In genomic region chr17:58232707-58233156, GRCh38 we compare ENCODE assay signal across 9 cellular contexts. TPM values are rescaled to one million over a fixed set of nuclear protein-coding genes. Genes with fewer than 3 reads are reported as not detected.
DNase-seq lines count a peak whose midpoint lies in the region; ATAC-seq and TF ChIP-seq lines count a peak whose summit lies in the region.
"Had no signal": no experiment of that assay in that cellular context is flagged by ENCODE, and none has a peak within 500 bp of the region (broad histone marks: within the 10 kb centered on the region; RNA-seq: fewer than 3 reads in every experiment).

No MANE protein-coding gene starts in this region.

- DNase-seq in GM03348 (ENCODE audit: low spot score) (peak; percentile 42), WERI-Rb-1 (peak; percentile 79), mesendoderm (peak; percentile 90), tibial artery (no peak), NCI-H1694 treated with DMSO at 0.1 percent for 48 hours (lab: John Stamatoyannopoulos, UW) (no peak), NCI-H526 treated with DMSO at 0.1 percent for 48 hours (lab: John Stamatoyannopoulos, UW) (no peak)

- H3K4me1 ChIP-seq in mesendoderm (ENCODE audit: control insufficient read depth, low read depth, low read length) (no peaks in the 10 kb centered on the region), tibial artery (no peaks in the 10 kb centered on the region)

- ATAC-seq in GM19397 (IDR thresholded peaks at IDR 0.05; ENCODE audit: unreplicated experiment): peak; percentile 82
- peak; percentile 74 for ATAC-seq in HG03354 (IDR thresholded peaks at IDR 0.05; ENCODE audit: poor library complexity, severe bottlenecking, unreplicated experiment)

- H3K4me3 ChIP-seq in WERI-Rb-1 (ENCODE audit: low read depth, low read length) (no peak overlapping the region), mesendoderm (ENCODE audit: low read length) (no peak overlapping the region), tibial artery (no peak overlapping the region)

- H3K27ac ChIP-seq in WERI-Rb-1 (no peak overlapping the region), mesendoderm (ENCODE audit: low read depth, low read length) (no peak overlapping the region), tibial artery (no peak overlapping the region)

- H3K4ac ChIP-seq in mesendoderm (ENCODE audit: low read depth, low read length): no peak overlapping the region

- H3K27me3 ChIP-seq in WERI-Rb-1 (ENCODE audit: insufficient read depth, low read depth, severe bottlenecking): no peaks in the 10 kb centered on the region
- no peaks in the 10 kb centered on the region for H3K27me3 ChIP-seq in mesendoderm (ENCODE audit: insufficient read depth, low read length, poor library complexity)
- H3K27me3 ChIP-seq in tibial artery: peaks cover 0 to 44% of the 10 kb centered on the region in 2 donors

- H4K8ac ChIP-seq in mesendoderm (ENCODE audit: low read depth, low read length): no peak overlapping the region

- H3K56ac ChIP-seq in mesendoderm (ENCODE audit: low read length): no peak overlapping the region

- H3K18ac ChIP-seq in mesendoderm (ENCODE audit: low read length): no peak overlapping the region

- H3K4me2 ChIP-seq in mesendoderm (ENCODE audit: low read length): no peak overlapping the region

- H3K9me3 ChIP-seq in WERI-Rb-1 (ENCODE audit: severe bottlenecking) (no peaks in the 10 kb centered on the region), tibial artery (no peaks in the 10 kb centered on the region)

- no peak overlapping the region for H4K5ac ChIP-seq in mesendoderm (ENCODE audit: low read length)

- intact Hi-C loops in tibial artery (cut with DNase I; ENCODE audit: low total_unique reads): no loop called here

- H3K79me2 ChIP-seq in mesendoderm (ENCODE audit: control insufficient read depth, insufficient read depth, low read length): no peaks in the 10 kb centered on the region

- no peak overlapping the region for H3K9ac ChIP-seq in mesendoderm (ENCODE audit: low read length)

- H2AK5ac ChIP-seq in mesendoderm (ENCODE audit: low read length): no peak overlapping the region

- WGBS in mesendoderm (ENCODE audit: extremely low coverage, insufficient coverage, low lambda C conversion rate): no CpG with 5 or more reads among the region's 12 CpGs

- H2BK15ac ChIP-seq in mesendoderm (replicated peaks; ENCODE audit: low read depth): no peak overlapping the region

- no peak overlapping the region for H2BK5ac ChIP-seq in mesendoderm (ENCODE audit: low read length)

- H3K36me3 ChIP-seq in WERI-Rb-1: no peaks in the 10 kb centered on the region
- no peaks in the 10 kb centered on the region for H3K36me3 ChIP-seq in mesendoderm (ENCODE audit: control insufficient read depth, insufficient read depth, low read length)
- no peaks in the 10 kb centered on the region for H3K36me3 ChIP-seq in tibial artery

- peak; percentile 33; the same call in 1 of the 2 replicates for TF ChIP-seq CTCF in WERI-Rb-1 (IDR thresholded peaks at IDR 0.05; ENCODE audit: low read depth, low read length)
- no peak for TF ChIP-seq CTCF in tibial artery (IDR thresholded peaks at IDR 0.05)

- no peak overlapping the region for H2BK120ac ChIP-seq in mesendoderm (ENCODE audit: low read depth, low read length)

- H3K23ac ChIP-seq in mesendoderm (ENCODE audit: low read length): no peak overlapping the region

- H3K79me1 ChIP-seq in mesendoderm (ENCODE audit: low read length): no peaks in the 10 kb centered on the region

RNA-seq across cellular contexts. Expression of gene LPO, which starts 5.7 kb away (rescaled TPM):
- 0.08 TPM for polyA plus RNA-seq in mesendoderm (2013, experiment 1 of 2)
- 0.15 TPM for polyA plus RNA-seq in mesendoderm (2013, experiment 2 of 2)
- polyA plus RNA-seq: liver had no signal

RNA-seq across cellular contexts. Expression of gene MKS1, which starts 13.7 kb away (rescaled TPM):
- polyA plus RNA-seq in mesendoderm (2013, experiment 1 of 2): 8.1 TPM
- polyA plus RNA-seq in mesendoderm (2013, experiment 2 of 2): 9.0 TPM

RNA-seq across cellular contexts. Expression of gene EPX, which starts 40.2 kb away (rescaled TPM):
- polyA plus RNA-seq in mesendoderm (2013, experiment 1 of 2): 0.01 TPM
- not detected for polyA plus RNA-seq in mesendoderm (2013, experiment 2 of 2)

RNA-seq across cellular contexts. Expression of gene MPO, which starts 48.0 kb away (rescaled TPM):
- 0.03 TPM for polyA plus RNA-seq in mesendoderm (2013, experiment 1 of 2)
- 0.08 TPM for polyA plus RNA-seq in mesendoderm (2013, experiment 2 of 2)

Comparison
In these comparisons a context has a peak if more than half of its experiments do, and no peak if none do; other contexts are left out.
1. DNase-seq: peak in GM03348 (single experiment), WERI-Rb-1 (single experiment) and mesendoderm (single experiment); none in tibial artery (0 of 2), NCI-H1694 treated with DMSO at 0.1 percent for 48 hours (single experiment) and NCI-H526 treated with DMSO at 0.1 percent for 48 hours (single experiment).